In the genomic region with DNA sequence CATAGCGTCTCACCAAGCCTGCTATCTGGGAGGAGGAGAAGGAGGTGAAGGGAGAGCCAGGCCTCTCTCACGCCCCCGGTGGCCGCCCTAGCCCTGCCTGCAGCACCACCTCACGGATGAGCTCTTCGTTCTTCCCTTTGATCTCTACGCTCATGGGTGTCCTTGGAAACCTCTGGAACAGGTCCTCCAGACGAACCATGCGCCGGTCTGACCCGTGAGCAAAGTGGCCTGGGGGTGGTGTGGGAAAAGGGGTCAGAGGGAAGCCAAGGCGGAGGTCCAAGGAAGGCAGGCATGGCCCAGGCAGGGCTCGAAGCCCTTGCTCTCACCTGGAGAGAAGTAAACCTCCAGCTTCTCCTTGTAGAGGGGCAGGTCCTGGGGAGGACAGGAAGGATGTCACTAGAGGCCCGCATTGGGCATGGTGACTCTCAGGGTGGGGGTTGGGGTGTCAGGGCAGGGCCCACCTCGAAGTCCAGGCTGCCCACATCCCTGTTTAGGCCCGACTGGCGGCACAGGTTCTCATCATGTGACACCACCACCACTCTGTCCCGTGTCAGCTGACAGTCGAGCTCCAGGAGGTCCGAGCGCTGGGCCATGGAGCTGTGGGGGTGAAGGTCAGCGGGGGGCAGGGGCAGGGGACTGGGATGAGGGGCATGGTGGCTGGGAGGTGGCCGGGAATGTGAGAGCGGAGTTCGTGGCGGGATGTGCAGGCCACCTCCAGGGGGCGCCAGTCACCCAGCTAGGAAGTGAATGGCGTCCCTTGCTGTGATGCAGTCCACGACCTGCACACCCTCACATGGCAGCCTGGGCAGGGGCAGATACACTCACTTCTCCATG, we compare ENCODE assay signal across 8 cellular contexts. TPM values are rescaled to one million over a fixed set of nuclear protein-coding genes. Genes with fewer than 3 reads are reported as not detected.
DNase-seq lines count a peak whose midpoint lies in the region; ATAC-seq and TF ChIP-seq lines count a peak whose summit lies in the region.

No MANE protein-coding gene starts in this region.

- no peaks in the 10 kb centered on the region for H3K9me2 ChIP-seq in GM23338 (ENCODE audit: insufficient read depth)

- H3K27me3 ChIP-seq in GM23338 (ENCODE audit: insufficient read depth) (no peaks in the 10 kb centered on the region), kidney epithelial cell (ENCODE audit: control insufficient read depth, insufficient read depth, low read length) (no peaks in the 10 kb centered on the region)

- H3K27me3 Mint-ChIP-seq in GM23338 (ENCODE audit: insufficient read depth, low read depth, poor library complexity) (peaks cover 7% of the 10 kb centered on the region), T-helper 17 cell (no peaks in the 10 kb centered on the region)

- H3K9me3 ChIP-seq in T-helper 17 cell (ENCODE audit: control insufficient read depth, low read length, poor library complexity, severe bottlenecking), result no peaks in the 10 kb centered on the region

- H3K79me2 ChIP-seq in GM23338 (replicated peaks; ENCODE audit: insufficient read depth), result no peaks in the 10 kb centered on the region

- DNase-seq in AG08395 (ENCODE audit: low spot score) (peak; percentile 75), GM23338 (ENCODE audit: low spot score) (peak; percentile 85), T-helper 17 cell (peak; percentile 31 to 44 (median 42)), astrocyte of the spinal cord (ENCODE audit: low read depth, low spot score) (peak; percentile 30), kidney epithelial cell (ENCODE audit: low read depth) (no peak), cortex of kidney (lab: John Stamatoyannopoulos, UW) (no peak)
- DNase-seq in stimulated activated CD8-positive, alpha-beta memory T cell treated with anti-CD3 and anti-CD28 coated beads, Interleukin-12 subunit alpha, Interleukin-12 subunit beta, amount 100 ng/mL, for 4 hours (ENCODE audit: low read depth), result peak; percentile 25

- no peak overlapping the region for H3K27ac ChIP-seq in GM23338 (ENCODE audit: low read depth)

- H3K4me3 ChIP-seq in GM23338 (no peak overlapping the region), astrocyte of the spinal cord (ENCODE audit: low read depth, low read length) (no peak overlapping the region), kidney epithelial cell (ENCODE audit: low read depth, low read length) (no peak overlapping the region)

- H3K36me3 ChIP-seq in GM23338 (ENCODE audit: insufficient read depth) (no peaks in the 10 kb centered on the region), kidney epithelial cell (ENCODE audit: control insufficient read depth, insufficient read depth, low read length) (no peaks in the 10 kb centered on the region)

- H3K4me1 ChIP-seq in GM23338 (ENCODE audit: insufficient read depth), result peaks cover 4% of the 10 kb centered on the region

- H3K4me1 Mint-ChIP-seq in GM23338 (peaks cover 9% of the 10 kb centered on the region), T-helper 17 cell (peaks cover 18% of the 10 kb centered on the region)

- no peaks in the 10 kb centered on the region; the same call in 2 of the 3 replicates for H3K36me3 Mint-ChIP-seq in GM23338 (ENCODE audit: low read depth)
- peaks cover 2% of the 10 kb centered on the region for H3K36me3 Mint-ChIP-seq in T-helper 17 cell (ENCODE audit: low read depth)

- TF ChIP-seq CTCF in GM23338 (conservative IDR thresholded peaks at IDR 0.05; ENCODE audit: low read depth in 2 of 2) (peak; percentile 52 to 90), astrocyte of the spinal cord (IDR thresholded peaks at IDR 0.05; ENCODE audit: low read depth, low read length) (peak; percentile 70), kidney epithelial cell (IDR thresholded peaks at IDR 0.05; ENCODE audit: insufficient read depth, low read length, poor library complexity, severe bottlenecking) (peak; percentile 70)

- ATAC-seq in GM23338, result peak; percentile 93
- ATAC-seq in T-helper 17 cell, result peak; percentile 38
- no peak for ATAC-seq in GM18519 (IDR thresholded peaks at IDR 0.05; ENCODE audit: low FRiP score, unreplicated experiment)

- H3K4me3 Mint-ChIP-seq in GM23338, result no peak overlapping the region
- no peak overlapping the region for H3K4me3 Mint-ChIP-seq in T-helper 17 cell

- no peak overlapping the region for H3K27ac Mint-ChIP-seq in GM23338
- peak overlapping the region; percentile 21 for H3K27ac Mint-ChIP-seq in T-helper 17 cell

- no peaks in the 10 kb centered on the region; the same call in 1 of the 2 replicates for H3F3A ChIP-seq in GM23338 (replicated peaks; ENCODE audit: low read depth)

- 0 out of 2 replicates have a peak overlapping the region, but pooled peaks have one; percentile 26 for H3K4me2 ChIP-seq in GM23338

- no peaks in the 10 kb centered on the region for H3K9me3 Mint-ChIP-seq in GM23338

- no peak overlapping the region for H2AFZ ChIP-seq in GM23338

- H4K20me1 ChIP-seq in GM23338 (replicated peaks; ENCODE audit: insufficient read depth), result no peaks in the 10 kb centered on the region

- in situ Hi-C loops in astrocyte of the spinal cord (cut with HindIII; ENCODE audit: low sequenced_read_pairs), result no loop called here

RNA-seq across cellular contexts. Expression of a gene that starts 0.9 kb away (rescaled TPM):
- total RNA-seq in GM23338 (2014; rRNA removed; shearing (Covaris generic)), result 0.94 TPM in 1 of 2 replicates, not detected in the other
- polyA plus RNA-seq in GM23338 (2016; fragmentation: Nextera tagmentation; extraction: Ambion mirVana), result 1.1 and 1.4 TPM in 2 replicates
- 10 to 100 TPM; 12.6 to 13.7 TPM for total RNA-seq in T-helper 17 cell
- total RNA-seq in kidney epithelial cell, result 0.14 and 0.50 TPM in 2 replicates

RNA-seq across cellular contexts. Expression of a gene that starts 10.6 kb away (rescaled TPM):
- 14.5 and 22.4 TPM in 2 replicates for total RNA-seq in GM23338 (2014; rRNA removed; shearing (Covaris generic))
- polyA plus RNA-seq in GM23338 (2016; fragmentation: Nextera tagmentation; extraction: Ambion mirVana), result 17.9 and 19.7 TPM in 2 replicates
- total RNA-seq in T-helper 17 cell (10 to 100 TPM; 76.5 to 77.6 TPM), kidney epithelial cell (35.9 and 40.8 TPM in 2 replicates)

RNA-seq across cellular contexts. Expression of a gene that starts 16.4 kb away (rescaled TPM):
- total RNA-seq in GM23338 (2014; rRNA removed; shearing (Covaris generic)), result 21.8 and 27.8 TPM in 2 replicates
- 81.7 and 86.1 TPM in 2 replicates for polyA plus RNA-seq in GM23338 (2016; fragmentation: Nextera tagmentation; extraction: Ambion mirVana)
- 100 to 1,000 TPM in 1 of 2 donors, 10 to 100 TPM in 1; 94.9 to 131 TPM for total RNA-seq in T-helper 17 cell
- 25.5 and 32.3 TPM in 2 replicates for total RNA-seq in kidney epithelial cell

RNA-seq across cellular contexts. Expression of a gene that starts 20.7 kb away (rescaled TPM):
- 1.1 and 2.3 TPM in 2 replicates for total RNA-seq in GM23338 (2014; rRNA removed; shearing (Covaris generic))
- 1.9 and 2.4 TPM in 2 replicates for polyA plus RNA-seq in GM23338 (2016; fragmentation: Nextera tagmentation; extraction: Ambion mirVana)
- total RNA-seq in T-helper 17 cell (under 1 TPM; 0.65 to 0.94 TPM), kidney epithelial cell (0.55 and 0.58 TPM in 2 replicates)

RNA-seq across cellular contexts. Expression of a gene that starts 36.6 kb away (rescaled TPM):
- total RNA-seq in GM23338 (2014; rRNA removed; shearing (Covaris generic)), result 108 and 120 TPM in 2 replicates
- polyA plus RNA-seq in GM23338 (2016; fragmentation: Nextera tagmentation; extraction: Ambion mirVana), result 169 and 170 TPM in 2 replicates
- total RNA-seq in T-helper 17 cell, result 10 to 100 TPM; 80.8 to 89.3 TPM
- total RNA-seq in kidney epithelial cell, result 126 and 139 TPM in 2 replicates

Comparison
In these comparisons a context has a peak if more than half of its experiments do, and no peak if none do; other contexts are left out.
1. DNase-seq: peak in AG08395 (single experiment), GM23338 (single experiment), T-helper 17 cell (3 of 3), astrocyte of the spinal cord (single experiment) and stimulated activated CD8-positive, alpha-beta memory T cell treated with anti-CD3 and anti-CD28 coated beads, Interleukin-12 subunit alpha, Interleukin-12 subunit beta, amount 100 ng/mL, for 4 hours (single experiment); none in kidney epithelial cell (single experiment) and cortex of kidney (single experiment).
2. Peak in every context shown above with its lines, with median percentiles within 50 percentile points of each other: CTCF ChIP-seq.